ENCODE assay signal across 18 cellular contexts in genomic region chr5:125267636-125268248, GRCh38.
DNase-seq lines count a peak whose midpoint lies in the region; ATAC-seq and TF ChIP-seq lines count a peak whose summit lies in the region.
"Had no signal": no experiment of that assay in that cellular context is flagged by ENCODE, and none has a peak within 500 bp of the region (broad histone marks: within the 10 kb centered on the region; RNA-seq: fewer than 3 reads in every experiment).

No MANE protein-coding gene starts in this region.

- ATAC-seq in activated naive CD4-positive, alpha-beta T cell treated with anti-CD3 and anti-CD28 coated beads, Interleukin-2, amount 50 U/mL, for 72 hours: no peak
- ATAC-seq in HG03457 (IDR thresholded peaks at IDR 0.05; ENCODE audit: unreplicated experiment): no peak

- DNase-seq in HT1080 (ENCODE audit: low read depth): peak; percentile 1
- DNase-seq in NCI-H69 (lab: John Stamatoyannopoulos, UW): peak; percentile 58
- peak; percentile 94 for DNase-seq in cerebellar cortex (ENCODE audit: low spot score)
- DNase-seq in renal cortical epithelial cell (ENCODE audit: low read depth): peak; percentile 31
- no peak for DNase-seq in activated naive CD4-positive, alpha-beta T cell treated with anti-CD3 and anti-CD28 coated beads, Interleukin-2, amount 50 U/mL, for 72 hours (ENCODE audit: low spot score in 2 of 2)
- DNase-seq in osteocyte (ENCODE audit: extremely low spot score, unreplicated experiment): no peak
- no peak for DNase-seq in NCI-H526 (lab: John Stamatoyannopoulos, UW)
- DNase-seq: ACHN; CD4-positive, CD25-positive, alpha-beta regulatory T cell; EL; H9; MV-4-11; NCI-H1436; NCI-H2081 treated with DMSO at 0.1 percent for 48 hours; NCI-H226; NCI-H748 treated with DMSO at 0.1 percent for 48 hours; SIG-M5 had no signal

- no peak for TF ChIP-seq CTCF in osteocyte (IDR thresholded peaks at IDR 0.05)

- peaks cover 7% of the 10 kb centered on the region in 2 donors for H3K36me3 Mint-ChIP-seq in activated naive CD4-positive, alpha-beta T cell treated with anti-CD3 and anti-CD28 coated beads, Interleukin-2, amount 50 U/mL, for 72 hours
- peaks cover 2% of the 10 kb centered on the region for H3K36me3 Mint-ChIP-seq in osteocyte (ENCODE audit: unreplicated experiment)
- H3K36me3 Mint-ChIP-seq: CD4-positive, CD25-positive, alpha-beta regulatory T cell had no signal

- H3K9me3 Mint-ChIP-seq in activated naive CD4-positive, alpha-beta T cell treated with anti-CD3 and anti-CD28 coated beads, Interleukin-2, amount 50 U/mL, for 72 hours: peaks cover 12 to 19% of the 10 kb centered on the region in 2 donors
- no peaks in the 10 kb centered on the region for H3K9me3 Mint-ChIP-seq in osteocyte (ENCODE audit: unreplicated experiment)
- H3K9me3 Mint-ChIP-seq: H9 had no signal

- no peaks in the 10 kb centered on the region for H3K27me3 Mint-ChIP-seq in osteocyte (ENCODE audit: unreplicated experiment)

- no peak overlapping the region for H3K4me3 Mint-ChIP-seq in osteocyte (ENCODE audit: unreplicated experiment)
- H3K4me3 Mint-ChIP-seq: CD4-positive, CD25-positive, alpha-beta regulatory T cell; H9 had no signal

- H3K4me1 Mint-ChIP-seq in osteocyte (ENCODE audit: unreplicated experiment): peaks cover 21% of the 10 kb centered on the region
- H3K4me1 Mint-ChIP-seq: CD4-positive, CD25-positive, alpha-beta regulatory T cell had no signal

- no peak overlapping the region for H3K27ac Mint-ChIP-seq in activated naive CD4-positive, alpha-beta T cell treated with anti-CD3 and anti-CD28 coated beads, Interleukin-2, amount 50 U/mL, for 72 hours
- H3K27ac Mint-ChIP-seq in osteocyte (ENCODE audit: unreplicated experiment): no peak overlapping the region
- H3K27ac Mint-ChIP-seq: H9 had no signal

Comparison
In these comparisons a context has a peak if more than half of its experiments do, and no peak if none do; other contexts are left out.
1. DNase-seq: peak in HT1080 (single experiment), NCI-H69 (single experiment), cerebellar cortex (single experiment) and renal cortical epithelial cell (single experiment); none in activated naive CD4-positive, alpha-beta T cell treated with anti-CD3 and anti-CD28 coated beads, Interleukin-2, amount 50 U/mL, for 72 hours (0 of 2), osteocyte (single experiment) and NCI-H526 (0 of 2).